Comparison of ENCODE assay signal across 8 cellular contexts in genomic region chr9:120477534-120478001, GRCh38.
DNase-seq lines count a peak whose midpoint lies in the region; ATAC-seq, FAIRE-seq and TF ChIP-seq lines count a peak whose summit lies in the region.

No MANE protein-coding gene starts in this region.

- CTCF ChIA-PET in activated CD4-positive, alpha-beta memory T cell treated with anti-CD3 and anti-CD28 coated beads for 36 hours (lab: Charles Lee), result interaction anchor here (0.6 to 1.8 kb wide), 14 partner anchors 9 to 351 kb away, joined by 3 to 8 read pairs (median 3); no protein-coding TSS in a partner anchor

- peaks cover 0 to 5% of the 10 kb centered on the region in 2 donors for H3K4me1 ChIP-seq in uterus

- H3K27me3 ChIP-seq in uterus, result no peaks in the 10 kb centered on the region

- no peak overlapping the region for H3K4me3 Mint-ChIP-seq in activated CD4-positive, alpha-beta memory T cell treated with anti-CD3 and anti-CD28 coated beads for 36 hours
- H3K4me3 Mint-ChIP-seq in natural killer cell, result no peak overlapping the region

- no peak overlapping the region for H3K27ac ChIP-seq in uterus

- FAIRE-seq in G401.6 (lab: Jason Lieb, UNC) (peak; percentile 69), H54 (lab: Jason Lieb, UNC) (peak; percentile 96)

- TF ChIP-seq CTCF in natural killer cell (IDR thresholded peaks at IDR 0.05) (peak; percentile 72), uterus (IDR thresholded peaks at IDR 0.05) (peak; percentile 36 to 55 (median 46))

- H3K27ac Mint-ChIP-seq in activated CD4-positive, alpha-beta memory T cell treated with anti-CD3 and anti-CD28 coated beads for 36 hours, result no peak overlapping the region
- peak overlapping the region in 1 of 2 donors; percentile 54 for H3K27ac Mint-ChIP-seq in natural killer cell

- DNase-seq in H54 (ENCODE audit: insufficient read length, low spot score) (peak; percentile 72), NCI-H2029 treated with DMSO at 0.1 percent for 48 hours (lab: John Stamatoyannopoulos, UW) (peak; percentile 71), fibroblast of peridontal ligament (ENCODE audit: extremely low read depth) (peak; percentile 94), natural killer cell (no peak), uterus (peak in 1 of 2 donors; percentile 54)
- peak; percentile 42 for DNase-seq in activated CD4-positive, alpha-beta memory T cell treated with anti-CD3 and anti-CD28 coated beads for 36 hours

- H3K36me3 ChIP-seq in uterus, result no peaks in the 10 kb centered on the region

- peaks cover 2% of the 10 kb centered on the region for H3K4me1 Mint-ChIP-seq in activated CD4-positive, alpha-beta memory T cell treated with anti-CD3 and anti-CD28 coated beads for 36 hours (ENCODE audit: low read depth)
- no peaks in the 10 kb centered on the region for H3K4me1 Mint-ChIP-seq in natural killer cell

- no peak overlapping the region for H3K4me3 ChIP-seq in uterus

- H3K27me3 Mint-ChIP-seq in activated CD4-positive, alpha-beta memory T cell treated with anti-CD3 and anti-CD28 coated beads for 36 hours, result no peaks in the 10 kb centered on the region
- no peaks in the 10 kb centered on the region for H3K27me3 Mint-ChIP-seq in natural killer cell (ENCODE audit: low read depth in 2 of 2)

- TF ChIP-seq POLR2A in H54 (IDR thresholded peaks at IDR 0.05; ENCODE audit: low read depth, low read length) (no peak), uterus (IDR thresholded peaks at IDR 0.05) (no peak)

- no peaks in the 10 kb centered on the region for H3K9me3 Mint-ChIP-seq in activated CD4-positive, alpha-beta memory T cell treated with anti-CD3 and anti-CD28 coated beads for 36 hours
- H3K9me3 Mint-ChIP-seq in natural killer cell, result no peaks in the 10 kb centered on the region

- ATAC-seq in natural killer cell, result peak; percentile 56 to 74 (median 64)
- no peak for ATAC-seq in GM18867 (IDR thresholded peaks at IDR 0.05; ENCODE audit: unreplicated experiment)

- intact Hi-C loops in activated CD4-positive, alpha-beta memory T cell treated with anti-CD3 and anti-CD28 coated beads for 36 hours (cut with micrococcal nuclease), result no loop called here
- intact Hi-C loops in natural killer cell (cut with micrococcal nuclease), result loop anchor here (10.0 kb wide), 2 partner anchors 513 to 923 kb away; no protein-coding TSS in a partner anchor
- intact Hi-C loops in uterus (cut with DNase I; ENCODE audit: low total_unique reads), result no loop called here

- POLR2A ChIA-PET in activated CD4-positive, alpha-beta memory T cell treated with anti-CD3 and anti-CD28 coated beads for 36 hours (lab: Charles Lee), result no interaction called here

- H3K36me3 Mint-ChIP-seq in activated CD4-positive, alpha-beta memory T cell treated with anti-CD3 and anti-CD28 coated beads for 36 hours, result peaks cover 40% of the 10 kb centered on the region
- H3K36me3 Mint-ChIP-seq in natural killer cell, result no peaks in the 10 kb centered on the region

- H3K9me3 ChIP-seq in uterus, result no peaks in the 10 kb centered on the region
